ENCODE assay signal across 8 cellular contexts in the genomic region with DNA sequence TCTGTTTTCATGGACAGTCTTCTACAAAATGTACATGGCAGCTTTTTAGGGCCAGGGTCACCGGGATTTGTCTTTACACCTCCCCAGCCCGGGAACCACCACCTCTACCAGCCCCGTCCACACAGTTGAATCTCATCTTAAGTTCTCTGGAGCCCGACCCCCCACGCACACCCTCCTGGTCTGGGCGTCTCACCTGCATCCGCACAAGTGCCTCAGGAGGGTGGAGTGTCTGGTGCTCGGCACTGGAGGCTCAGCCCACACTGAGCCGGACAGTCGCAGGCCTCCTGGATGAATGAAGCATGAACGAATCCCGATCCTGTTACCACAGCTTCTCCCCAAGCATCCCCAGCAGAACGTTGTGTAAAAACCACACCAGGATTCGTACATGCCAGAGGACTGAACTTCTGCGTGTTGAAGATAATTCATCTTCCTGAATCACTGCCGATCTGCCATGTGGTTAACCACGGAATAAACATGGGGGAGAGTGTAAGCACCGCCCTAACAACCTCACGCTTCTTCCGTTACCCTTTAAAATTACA.
DNase-seq lines count a peak whose midpoint lies in the region; ATAC-seq and TF ChIP-seq lines count a peak whose summit lies in the region.

No MANE protein-coding gene starts in this region.

- H3K9ac ChIP-seq in BLaER1: peak overlapping the region; percentile 3; the same call in 1 of the 2 replicates

- H3K4me1 ChIP-seq in BLaER1: peaks cover 41% of the 10 kb centered on the region
- H3K4me1 ChIP-seq in Peyer's patch: no peaks in the 10 kb centered on the region
- peaks cover 15% of the 10 kb centered on the region for H3K4me1 ChIP-seq in mononuclear cell (ENCODE audit: insufficient read depth, low read length)

- intact Hi-C loops in left cardiac atrium (cut with DNase I): no loop called here

- H4K20me1 ChIP-seq in BLaER1: no peaks in the 10 kb centered on the region; the same call in 1 of the 2 replicates

- ATAC-seq in omental fat pad (ENCODE audit: low FRiP score) (no peak), left cardiac atrium (no peak), HG03159 (IDR thresholded peaks at IDR 0.05; ENCODE audit: unreplicated experiment) (no peak)

- H3K27ac ChIP-seq in BLaER1 (no peak overlapping the region), Peyer's patch (no peak overlapping the region)

- no peak overlapping the region for H3K4me3 ChIP-seq in BLaER1
- peak overlapping the region in 1 of 4 donors; percentile 31 for H3K4me3 ChIP-seq in Peyer's patch
- H3K4me3 ChIP-seq in mononuclear cell (ENCODE audit: low read length): peak overlapping the region; percentile 24

- peak; percentile 24 to 50 (median 41) for DNase-seq in Peyer's patch
- DNase-seq in activated naive CD4-positive, alpha-beta T cell treated with Interleukin-2 at 50 U/mL for 16 hours: peak; percentile 43
- no peak for DNase-seq in omental fat pad (ENCODE audit: low spot score)
- DNase-seq in left cardiac atrium: no peak
- DNase-seq in SKM-1 (lab: John Stamatoyannopoulos, UW; ENCODE audit: unreplicated experiment): no peak

- no peak for TF ChIP-seq CTCF in Peyer's patch (IDR thresholded peaks at IDR 0.05)
- TF ChIP-seq CTCF in omental fat pad (IDR thresholded peaks at IDR 0.05): no peak

- H3K27me3 ChIP-seq in BLaER1: peaks cover 24% of the 10 kb centered on the region; the same call in 1 of the 2 replicates
- H3K27me3 ChIP-seq in Peyer's patch: no peaks in the 10 kb centered on the region
- peaks cover 12% of the 10 kb centered on the region for H3K27me3 ChIP-seq in mononuclear cell (ENCODE audit: insufficient read depth, low read length)

- H3K9me3 ChIP-seq in BLaER1 (peaks cover 11% of the 10 kb centered on the region), Peyer's patch (no peaks in the 10 kb centered on the region), mononuclear cell (ENCODE audit: low read depth, low read length) (no peaks in the 10 kb centered on the region)

- no peak for TF ChIP-seq POLR2A in Peyer's patch (IDR thresholded peaks at IDR 0.05)

- H3K36me3 ChIP-seq in BLaER1: no peaks in the 10 kb centered on the region
- H3K36me3 ChIP-seq in Peyer's patch: no peaks in the 10 kb centered on the region

- peak overlapping the region; percentile 84 for H3K4me2 ChIP-seq in BLaER1

Comparison
In these comparisons a context has a peak if more than half of its experiments do, and no peak if none do; other contexts are left out.
1. DNase-seq: peak in Peyer's patch (3 of 3) and activated naive CD4-positive, alpha-beta T cell treated with Interleukin-2 at 50 U/mL for 16 hours (single experiment); none in omental fat pad (single experiment), left cardiac atrium (single experiment) and SKM-1 (single experiment).